In genomic region chr11:32893091-32893946, GRCh38 we compare ENCODE assay signal across 8 cellular contexts. TPM values are rescaled to one million over a fixed set of nuclear protein-coding genes. Genes with fewer than 3 reads are reported as not detected.
DNase-seq lines count a peak whose midpoint lies in the region; ATAC-seq, FAIRE-seq and TF ChIP-seq lines count a peak whose summit lies in the region.

No MANE protein-coding gene starts in this region.

- intact Hi-C loops in GM12878 (cut with micrococcal nuclease; ENCODE audit: unreplicated experiment) = loop anchor here (5.0 to 10.0 kb wide), 2 partner anchors 66 to 361 kb away; partner anchors contain the start of genes HIPK3 and PRRG4

- POLR2A ChIA-PET in GM12878 (lab: Charles Lee) = interaction anchor here (1.2 to 1.5 kb wide), 4 partner anchors 24 to 88 kb away, joined by 3 to 4 read pairs (median 4); no protein-coding TSS in a partner anchor

- WGBS in GM12878 (ENCODE audit: insufficient coverage, insufficient replicate concordance, low lambda C conversion rate, missing lambda C conversion rate) = under 1% methylated on average over 58 of the region's 92 CpGs

- H3K79me2 ChIP-seq in DND-41 (ENCODE audit: insufficient read depth, low read length) = peaks cover 52% of the 10 kb centered on the region
- peaks cover 53% of the 10 kb centered on the region for H3K79me2 ChIP-seq in GM12878 (ENCODE audit: control insufficient read depth, insufficient read depth, low read length)

- H3K36me3 ChIP-seq in DND-41 (ENCODE audit: insufficient read depth, low read length) = peaks cover 10% of the 10 kb centered on the region; the same call in 1 of the 2 replicates
- peaks cover 30% of the 10 kb centered on the region for H3K36me3 ChIP-seq in HUES48 (ENCODE audit: control insufficient read depth, insufficient read depth, low read length)
- H3K36me3 ChIP-seq in GM12878 (ENCODE audit: control insufficient read depth in 2 of 2, insufficient read depth in 2 of 2, low read length in 1 of 2) = no peaks in the 10 kb centered on the region
- no peaks in the 10 kb centered on the region for H3K36me3 ChIP-seq in iPS-15b (ENCODE audit: control insufficient read depth, insufficient read depth, low read length)
- no peaks in the 10 kb centered on the region for H3K36me3 ChIP-seq in skeletal muscle satellite cell (ENCODE audit: insufficient read depth, low read length)

- H3K27ac ChIP-seq in DND-41 (ENCODE audit: low read length) = peak overlapping the region; percentile 90
- peak overlapping the region; percentile 100 for H3K27ac ChIP-seq in HUES48 (ENCODE audit: low read depth, low read length)
- H3K27ac ChIP-seq in GM12878 (ENCODE audit: control insufficient read depth, insufficient read depth) = peak overlapping the region; percentile 87

- SMC1A ChIA-PET in GM12878 (lab: Charles Lee; ENCODE audit: uncharacterized antibody, unreplicated experiment) = interaction anchor here (0.5 to 7.4 kb wide), 9 partner anchors 32 to 369 kb away, joined by 3 to 47 read pairs (median 4); no protein-coding TSS in a partner anchor

- H3K4me3 ChIP-seq in DND-41 (ENCODE audit: low read depth in 1 of 2, low read length in 2 of 2) (peak overlapping the region; percentile 70 to 83), HUES48 (ENCODE audit: low read depth, low read length) (peak overlapping the region; percentile 77), GM12878 (peak overlapping the region; percentile 91), iPS-15b (ENCODE audit: low read depth, low read length) (peak overlapping the region; percentile 80), skeletal muscle satellite cell (ENCODE audit: low read length) (peak overlapping the region; percentile 97)

- no peak for TF ChIP-seq EP300 in GM12878 (IDR thresholded peaks at IDR 0.05; ENCODE audit: borderline replicate concordance in 1 of 2, control insufficient read depth in 1 of 2, low read depth in 2 of 2, low read length in 2 of 2)

- no peaks in the 10 kb centered on the region for H3K27me3 ChIP-seq in DND-41 (ENCODE audit: insufficient read depth, low read length, poor library complexity)
- H3K27me3 ChIP-seq in HUES48 (ENCODE audit: control insufficient read depth, insufficient read depth, low read length) = no peaks in the 10 kb centered on the region
- H3K27me3 ChIP-seq in GM12878 (replicated peaks in 1 of 2; ENCODE audit: control insufficient read depth in 2 of 2, insufficient read depth in 2 of 2, low read length in 1 of 2) = no peaks in the 10 kb centered on the region
- H3K27me3 ChIP-seq in iPS-15b (ENCODE audit: control insufficient read depth, insufficient read depth, low read length) = no peaks in the 10 kb centered on the region
- no peaks in the 10 kb centered on the region for H3K27me3 ChIP-seq in skeletal muscle satellite cell (ENCODE audit: control insufficient read depth, insufficient read depth, low read length)

- no TSS peak for BruUV-seq in GM12878 (replicated peaks; lab: Mats Ljungman, UMichigan)

- peak overlapping the region; percentile 65 for H2AFZ ChIP-seq in DND-41 (ENCODE audit: low read depth, low read length)
- H2AFZ ChIP-seq in GM12878 (ENCODE audit: control insufficient read depth, low read depth, low read length) = peak overlapping the region; percentile 57

- peaks cover 35% of the 10 kb centered on the region for H3K4me1 ChIP-seq in DND-41 (ENCODE audit: insufficient read depth, low read length)
- peaks cover 37% of the 10 kb centered on the region for H3K4me1 ChIP-seq in HUES48 (ENCODE audit: control insufficient read depth, insufficient read depth, low read length)
- H3K4me1 ChIP-seq in GM12878 (ENCODE audit: control insufficient read depth, insufficient read depth, low read length) = peaks cover 7% of the 10 kb centered on the region; the same call in 1 of the 2 replicates
- H3K4me1 ChIP-seq in iPS-15b (ENCODE audit: control insufficient read depth, insufficient read depth, low read length) = peaks cover 14% of the 10 kb centered on the region
- H3K4me1 ChIP-seq in skeletal muscle satellite cell (ENCODE audit: control insufficient read depth, insufficient read depth, low read length) = peaks cover 4% of the 10 kb centered on the region

- DNase-seq in DND-41 (peak; percentile 76), T-helper 2 cell (peak; percentile 16 to 60 (median 38)), GM12878 (ENCODE audit: low read depth, low spot score) (no peak), OCI-M2 (lab: John Stamatoyannopoulos, UW; ENCODE audit: unreplicated experiment) (no peak)

- peaks cover 23% of the 10 kb centered on the region for H4K20me1 ChIP-seq in DND-41 (ENCODE audit: insufficient read depth, low read length)
- H4K20me1 ChIP-seq in GM12878 (ENCODE audit: control insufficient read depth, insufficient read depth) = no peaks in the 10 kb centered on the region

- peak; percentile 16; the same call in 1 of the 2 replicates for TF ChIP-seq RAD21 in GM12878 (IDR thresholded peaks at IDR 0.05; ENCODE audit: insufficient read depth, low read depth, low read length)

- ATAC-seq in DND-41 (ENCODE audit: insufficient read depth, low read depth) (peak; percentile 54), GM21381 (IDR thresholded peaks at IDR 0.05; ENCODE audit: unreplicated experiment) (peak; percentile 32), GM12878 (peak; percentile 59)

- TF ChIP-seq CTCF in DND-41 (IDR thresholded peaks at IDR 0.05; ENCODE audit: borderline replicate concordance, extremely low read depth, low read length, poor library complexity, severe bottlenecking) (peak; percentile 62), GM12878 (IDR thresholded peaks at IDR 0.05 in 2 of 3, conservative IDR thresholded peaks at IDR 0.05 in 1 of 3; ENCODE audit: control insufficient read depth in 2 of 3, extremely low read depth in 1 of 3, insufficient read depth in 1 of 3, low read depth in 3 of 3, low read length in 3 of 3) (peak; percentile 43 to 49 (median 45))

- FAIRE-seq in GM12878 (lab: Jason Lieb, UNC) = no peak

- no peaks in the 10 kb centered on the region for H3K9me3 ChIP-seq in DND-41 (ENCODE audit: insufficient read depth, low read length, severe bottlenecking)
- no peaks in the 10 kb centered on the region for H3K9me3 ChIP-seq in HUES48 (ENCODE audit: control insufficient read depth, insufficient read depth, low read length)
- H3K9me3 ChIP-seq in GM12878 (replicated peaks; ENCODE audit: control insufficient read depth, insufficient read depth, low read length) = no peaks in the 10 kb centered on the region
- no peaks in the 10 kb centered on the region for H3K9me3 ChIP-seq in iPS-15b (ENCODE audit: control insufficient read depth, insufficient read depth, low read length)
- H3K9me3 ChIP-seq in skeletal muscle satellite cell (replicated peaks; ENCODE audit: low read length) = no peaks in the 10 kb centered on the region

- in situ Hi-C loops in GM12878 (cut with MboI) = no loop called here

- H3K9ac ChIP-seq in DND-41 (ENCODE audit: low read depth, low read length) (peak overlapping the region; percentile 99), HUES48 (ENCODE audit: low read depth, low read length) (peak overlapping the region; percentile 92), GM12878 (ENCODE audit: control insufficient read depth, insufficient read depth, low read length) (peak overlapping the region; percentile 92), iPS-15b (ENCODE audit: low read depth, low read length) (peak overlapping the region; percentile 91), skeletal muscle satellite cell (ENCODE audit: low read depth, low read length) (peak overlapping the region; percentile 94)

- peak; percentile 71; the same call in 1 of the 2 replicates for TF ChIP-seq POLR2A in GM12878 (IDR thresholded peaks at IDR 0.05; ENCODE audit: low read depth, low read length)

- CTCF ChIA-PET in GM12878 (lab: Yijun Ruan, JAX) = interaction anchor here (0.6 to 6.3 kb wide), 9 partner anchors 9 to 278 kb away, joined by 3 to 41 read pairs (median 3); no protein-coding TSS in a partner anchor

- RAD21 ChIA-PET in GM12878 (lab: Charles Lee; ENCODE audit: unreplicated experiment) = interaction anchor here (0.8 to 5.0 kb wide), 11 partner anchors 52 to 171 kb away, joined by 3 to 27 read pairs (median 4); partner anchors contain the start of gene PRRG4

- H3K4me2 ChIP-seq in DND-41 (ENCODE audit: insufficient read depth, low read length) (peak overlapping the region; percentile 71), GM12878 (ENCODE audit: control insufficient read depth, insufficient read depth) (peak overlapping the region; percentile 73), skeletal muscle satellite cell (ENCODE audit: low read length) (peak overlapping the region; percentile 86)

TF ChIP-seq in GM12878, 131 proteins besides CTCF, POLR2A, EP300 and RAD21 (continues in another document):
- TF ChIP-seq NKRF (conservative IDR thresholded peaks at IDR 0.05) = peak; percentile 15; the same call in 1 of the 2 replicates

RNA-seq across cellular contexts. Expression of gene QSER1, which starts 0.7 kb away (rescaled TPM):
- total RNA-seq in GM12878 (2013; cell fraction: nucleolus; rRNA removed) = 117 and 122 TPM in 2 replicates
- 12.8 and 13.1 TPM in 2 replicates for total RNA-seq in GM12878 (2014; rRNA removed)
- 11.8 and 14.0 TPM in 2 replicates for total RNA-seq in GM12878 (2014; rRNA removed; fragmentation: Illumina TruSeq; extraction: Trizol)
- 13.9 and 15.0 TPM in 2 replicates for total RNA-seq in GM12878 (2021)
- polyA plus RNA-seq in GM12878 (2011; ENCODE audit: low read depth) = 3.2 TPM
- 12.8 and 20.3 TPM in 2 replicates for polyA plus RNA-seq in GM12878 (2011; rRNA removed)
- 5.4 and 7.5 TPM in 2 replicates for polyA plus RNA-seq in GM12878 (2011; cell fraction: cytosol; rRNA removed)
- 21.0 and 21.2 TPM in 2 replicates for polyA plus RNA-seq in GM12878 (2011; cell fraction: nucleus; rRNA removed)
- 4.4 and 6.1 TPM in 2 replicates for polyA plus RNA-seq in GM12878 (2012)
- polyA plus RNA-seq in GM12878 (2014; fragmentation: Illumina TruSeq; extraction: Trizol) = 14.4 and 16.6 TPM in 2 replicates
- polyA plus RNA-seq in GM12878 (2014; fragmentation: Nextera tagmentation; extraction: Ambion mirVana) = 1 to 10 TPM; 2.1 to 2.9 TPM
- 5.7 and 7.0 TPM in 2 replicates for polyA plus RNA-seq in GM12878 (2014; rRNA removed)
- 1 to 10 TPM; 3.8 to 4.5 TPM for polyA plus RNA-seq in GM12878 (2016; fragmentation: Nextera tagmentation; extraction: Ambion mirVana)
- 40.2 and 49.3 TPM in 2 replicates for polyA minus RNA-seq in GM12878 (2011; rRNA and poly(A)+ RNA removed)
- polyA minus RNA-seq in GM12878 (2011; cell fraction: cytosol; rRNA and poly(A)+ RNA removed) = 13.6 and 14.6 TPM in 2 replicates
- 21.6 and 33.8 TPM in 2 replicates for polyA minus RNA-seq in GM12878 (2011; cell fraction: nucleus; rRNA and poly(A)+ RNA removed)
- total RNA-seq in skeletal muscle satellite cell (2012; rRNA removed) = 22.7 and 25.6 TPM in 2 replicates

Comparison
In these comparisons a context has a peak if more than half of its experiments do, and no peak if none do; other contexts are left out.
1. DNase-seq: peak in DND-41 (single experiment) and T-helper 2 cell (5 of 5); none in GM12878 (single experiment) and OCI-M2 (single experiment).
2. Peak in every context shown above with its lines, with median percentiles within 50 percentile points of each other: ATAC-seq, H3K27ac ChIP-seq, H3K4me2 ChIP-seq, H3K4me3 ChIP-seq and H3K9ac ChIP-seq.